9 cellular contexts compared by ENCODE assay signal in the genomic region with DNA sequence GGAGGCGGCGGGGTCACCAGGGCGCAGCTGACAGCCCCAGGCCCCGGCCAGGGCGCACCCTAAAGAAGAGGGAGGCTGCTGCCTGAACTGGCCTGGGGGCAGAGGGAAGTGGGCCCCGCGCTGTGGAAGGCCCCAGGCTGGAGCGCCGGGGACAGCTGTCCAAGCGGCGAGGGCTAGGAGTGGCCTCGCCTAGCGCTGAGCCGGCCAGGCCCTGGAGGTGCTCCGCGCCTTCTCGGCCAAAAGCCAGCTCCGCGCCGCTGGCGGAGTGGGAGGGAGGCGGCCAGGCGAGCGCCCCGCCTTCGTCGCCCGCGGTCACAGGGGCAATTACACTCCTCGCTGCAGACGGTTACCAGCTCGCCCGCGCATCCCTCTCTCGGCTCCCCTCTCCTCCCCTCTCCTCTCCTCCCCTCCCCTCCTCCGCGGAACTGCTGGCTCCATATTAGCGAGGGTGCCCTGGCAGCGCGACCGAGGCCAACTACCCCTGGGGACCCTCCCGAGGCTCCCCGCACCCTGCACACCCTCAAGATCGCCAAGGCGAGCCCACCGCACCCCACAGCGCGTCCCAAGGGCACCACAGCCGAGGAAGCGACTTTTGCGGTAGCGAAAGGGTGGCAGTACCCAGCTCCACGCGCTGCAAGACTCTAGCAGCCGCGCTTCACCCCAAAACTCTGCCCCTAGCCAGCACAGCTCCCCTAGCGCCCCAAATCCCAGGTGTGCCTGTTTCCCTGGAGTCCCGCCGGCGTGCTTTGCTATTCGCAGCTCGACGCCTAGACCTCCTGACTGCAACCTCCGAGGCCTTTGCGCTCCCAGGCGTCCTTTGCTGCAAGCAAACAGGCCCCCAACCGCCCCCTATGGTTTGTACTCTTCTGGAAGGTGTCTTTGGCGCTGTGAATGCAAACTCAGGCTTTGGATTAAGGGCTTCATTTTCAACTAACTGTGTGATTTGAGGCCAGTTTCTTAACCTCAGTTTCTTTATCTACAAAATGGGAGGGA.
A peak's percentile ranks its signal among the peaks of the same experiment; 100 is the strongest.
DNase-seq lines count a peak whose midpoint lies in the region; ATAC-seq and TF ChIP-seq lines count a peak whose summit lies in the region.
"Had no signal": no experiment of that assay in that cellular context is flagged by ENCODE, and none has a peak within 500 bp of the region (broad histone marks: within the 10 kb centered on the region; RNA-seq: fewer than 3 reads in every experiment).

No MANE protein-coding gene starts in this region.

- peaks cover 4% of the 10 kb centered on the region for H3K79me2 ChIP-seq in neural progenitor cell (ENCODE audit: low read depth)

- no peak overlapping the region for H3K27ac Mint-ChIP-seq in CD4-positive, alpha-beta memory T cell
- H3K27ac Mint-ChIP-seq in neural progenitor cell = no peak overlapping the region

- H3K36me3 ChIP-seq in CD4-positive, alpha-beta memory T cell (ENCODE audit: insufficient read depth, low read length) = no peaks in the 10 kb centered on the region
- H3K36me3 ChIP-seq in SK-N-MC (ENCODE audit: insufficient read depth, low read length) (no peaks in the 10 kb centered on the region), neural progenitor cell (no peaks in the 10 kb centered on the region)

- intact Hi-C loops in CD4-positive, alpha-beta memory T cell (cut with micrococcal nuclease) = no loop called here

- H3F3A ChIP-seq in neural progenitor cell (ENCODE audit: low read depth) = peaks cover 64% of the 10 kb centered on the region

- H2AFZ ChIP-seq in neural progenitor cell (replicated peaks) = peak overlapping the region; percentile 10

- no peak overlapping the region for H3K27ac ChIP-seq in CD4-positive, alpha-beta memory T cell (ENCODE audit: low read depth, low read length)
- H3K27ac ChIP-seq in SK-N-MC = peak overlapping the region; percentile 92
- H3K27ac ChIP-seq in neural progenitor cell = no peak overlapping the region
- H3K27ac ChIP-seq: epithelial cell of prostate had no signal

- DNase-seq in CD4-positive, alpha-beta memory T cell = peak in 1 of 5 donors; percentile 44
- DNase-seq in SK-N-MC (ENCODE audit: low read depth, low spot score) (no peak), ecto neural progenitor cell (ENCODE audit: low spot score) (peak; percentile 81), neural progenitor cell (ENCODE audit: low spot score) (peak; percentile 81), NCI-H510A treated with DMSO at 0.1 percent for 48 hours (lab: John Stamatoyannopoulos, UW) (no peak)

- H4K20me1 ChIP-seq in neural progenitor cell (ENCODE audit: low read depth) = no peaks in the 10 kb centered on the region

- no peaks in the 10 kb centered on the region for H3K27me3 ChIP-seq in CD4-positive, alpha-beta memory T cell (ENCODE audit: insufficient read depth, low read length)
- H3K27me3 ChIP-seq in neural progenitor cell = peaks cover 71% of the 10 kb centered on the region

- H3K9ac ChIP-seq in SK-N-MC (ENCODE audit: insufficient read length) (no peak overlapping the region), neural progenitor cell (no peak overlapping the region)

- H3K27me3 Mint-ChIP-seq in CD4-positive, alpha-beta memory T cell = peaks cover 5 to 13% of the 10 kb centered on the region in 2 donors
- peaks cover 35% of the 10 kb centered on the region for H3K27me3 Mint-ChIP-seq in neural progenitor cell (ENCODE audit: insufficient read depth, low read depth)

- peak overlapping the region; percentile 74 for H3K4me2 ChIP-seq in neural progenitor cell

- no peaks in the 10 kb centered on the region for H3K36me3 Mint-ChIP-seq in CD4-positive, alpha-beta memory T cell
- H3K36me3 Mint-ChIP-seq in neural progenitor cell = no peaks in the 10 kb centered on the region

- TF ChIP-seq CTCF in neural progenitor cell (IDR thresholded peaks at IDR 0.05) = peak; percentile 31

- POLR2A ChIA-PET in CD4-positive, alpha-beta memory T cell (lab: Charles Lee; ENCODE audit: partially characterized antibody) = interaction anchor here (0.9 to 1.2 kb wide), 3 partner anchors 70 to 150 kb away, joined by 3 to 4 read pairs (median 3); no protein-coding TSS in a partner anchor

- CTCF ChIA-PET in CD4-positive, alpha-beta memory T cell (lab: Charles Lee; ENCODE audit: partially characterized antibody) = interaction anchor here (0.5 kb wide), 1 partner anchor 274 kb away, joined by 3 read pairs; no protein-coding TSS in a partner anchor

- no peaks in the 10 kb centered on the region for H3K9me3 ChIP-seq in CD4-positive, alpha-beta memory T cell (ENCODE audit: control insufficient read depth in 1 of 2, low read length in 2 of 2)
- H3K9me3 ChIP-seq in SK-N-MC (ENCODE audit: low read depth, low read length) (no peaks in the 10 kb centered on the region), neural progenitor cell (ENCODE audit: low read depth) (no peaks in the 10 kb centered on the region)

- H3K4me3 ChIP-seq in CD4-positive, alpha-beta memory T cell (ENCODE audit: low read length in 2 of 2) = peak overlapping the region in 1 of 2 donors; percentile 24
- H3K4me3 ChIP-seq in SK-N-MC (peak overlapping the region; percentile 75), neural progenitor cell (peak overlapping the region; percentile 47)

- peaks cover 14% of the 10 kb centered on the region for H3K4me1 ChIP-seq in CD4-positive, alpha-beta memory T cell (ENCODE audit: insufficient read depth, low read length)
- peaks cover 60% of the 10 kb centered on the region for H3K4me1 ChIP-seq in neural progenitor cell

- peaks cover 6 to 36% (median 23%) of the 10 kb centered on the region in 4 donors for H3K4me1 Mint-ChIP-seq in CD4-positive, alpha-beta memory T cell
- peaks cover 47% of the 10 kb centered on the region for H3K4me1 Mint-ChIP-seq in neural progenitor cell

- peaks cover 0 to 2% (median 0%) of the 10 kb centered on the region in 8 donors for H3K9me3 Mint-ChIP-seq in CD4-positive, alpha-beta memory T cell
- H3K9me3 Mint-ChIP-seq in neural progenitor cell = peaks cover 12% of the 10 kb centered on the region

- H3K4me3 Mint-ChIP-seq in CD4-positive, alpha-beta memory T cell = peak overlapping the region in 7 of 8 donors; percentile 1 to 67 (median 54)
- H3K4me3 Mint-ChIP-seq in neural progenitor cell = peak overlapping the region; percentile 63

- no peak for ATAC-seq in GM21526 (IDR thresholded peaks at IDR 0.05; ENCODE audit: low FRiP score, unreplicated experiment)
- no peak for ATAC-seq in HG02852 (IDR thresholded peaks at IDR 0.05; ENCODE audit: unreplicated experiment)
- no peak for ATAC-seq in GM21423 (IDR thresholded peaks at IDR 0.05; ENCODE audit: unreplicated experiment)

Comparison
In these comparisons a context has a peak if more than half of its experiments do, and no peak if none do; other contexts are left out.
1. DNase-seq: peak in ecto neural progenitor cell (single experiment) and neural progenitor cell (single experiment); none in SK-N-MC (single experiment) and NCI-H510A treated with DMSO at 0.1 percent for 48 hours (single experiment).